35 cellular contexts compared by ENCODE assay signal in genomic region chr2:213199871-213200270, GRCh38. TPM values are rescaled to one million over a fixed set of nuclear protein-coding genes. Genes with fewer than 3 reads are reported as not detected.
DNase-seq lines count a peak whose midpoint lies in the region; ATAC-seq, FAIRE-seq and TF ChIP-seq lines count a peak whose summit lies in the region.
"Had no signal": no experiment of that assay in that cellular context is flagged by ENCODE, and none has a peak within 500 bp of the region (broad histone marks: within the 10 kb centered on the region; RNA-seq: fewer than 3 reads in every experiment).

No MANE protein-coding gene starts in this region.

- CTCF ChIA-PET in HepG2 (lab: Yijun Ruan, JAX; ENCODE audit: low intra/inter-chr PET ratio, low total read pairs), result no interaction called here

- peaks cover 21% of the 10 kb centered on the region for H3K4me1 Mint-ChIP-seq in HFFc6 (ENCODE audit: low read depth)
- H3K4me1 Mint-ChIP-seq: nephron had no signal

- H3K9me3 ChIP-seq in HepG2 (ENCODE audit: low read length) (no peaks in the 10 kb centered on the region), right lobe of liver (no peaks in the 10 kb centered on the region)
- H3K9me3 ChIP-seq: gastroesophageal sphincter, mucosa of descending colon, stomach, tibial nerve had no signal

- no peaks in the 10 kb centered on the region for H3K9me3 Mint-ChIP-seq in HFFc6
- H3K9me3 Mint-ChIP-seq: CD8-positive, alpha-beta T cell; nephron had no signal

- TF ChIP-seq CTCF in HepG2 (CRISPR knock-in tag; IDR thresholded peaks at IDR 0.05) (no peak), right lobe of liver (IDR thresholded peaks at IDR 0.05) (no peak), bronchial epithelial cell (IDR thresholded peaks at IDR 0.05; ENCODE audit: insufficient read depth, low read length, severe bottlenecking) (no peak), foreskin fibroblast (IDR thresholded peaks at IDR 0.05; ENCODE audit: low read depth, low read length) (no peak), HFFc6 (IDR thresholded peaks at IDR 0.05) (no peak)

- BruUV-seq in HepG2 (replicated peaks; lab: Mats Ljungman, UMichigan), result no TSS peak

- DNase-seq in HepG2 (ENCODE audit: low spot score) (peak; percentile 6), right lobe of liver (no peak), bronchial epithelial cell (ENCODE audit: low read depth) (peak; percentile 29), foreskin fibroblast (peak; percentile 49 to 72), DMS79 treated with DMSO at 0.1 percent for 48 hours (lab: John Stamatoyannopoulos, UW) (no peak), HFFc6 (no peak)
- DNase-seq: 8988T; activated CD4-positive, alpha-beta T cell treated with anti-CD3 and anti-CD28 coated beads for 48 hours; activated naive CD4-positive, alpha-beta T cell treated with Interleukin-2 at 50 U/mL for 16 hours; activated T-cell treated with anti-CD3 and anti-CD28 coated beads, Interleukin-2, amount 50 U/mL, for 48 hours; amygdala; caudate nucleus; CD8-positive, alpha-beta T cell; DMS53; dorsolateral prefrontal cortex; H9; mucosa of descending colon; NCI-H1105; NCI-H2029; NCI-H82; stimulated activated CD8-positive, alpha-beta memory T cell treated with anti-CD3 and anti-CD28 coated beads, Interleukin-4, amount 100 ng/mL, for 48 hours; stomach; T-helper 2 cell had no signal

- intact Hi-C loops in HepG2 (cut with micrococcal nuclease; ENCODE audit: unreplicated experiment), result no loop called here
- intact Hi-C loops in right lobe of liver (cut with DNase I), result no loop called here

- H3K36me3 ChIP-seq in HepG2 (replicated peaks in 1 of 2; ENCODE audit: control insufficient read depth in 1 of 2, insufficient read depth in 2 of 2, low read length in 2 of 2), result no peaks in the 10 kb centered on the region
- H3K36me3 ChIP-seq in right lobe of liver, result no peaks in the 10 kb centered on the region
- no peaks in the 10 kb centered on the region for H3K36me3 ChIP-seq in bronchial epithelial cell (ENCODE audit: control insufficient read depth, insufficient read depth, low read length)
- H3K36me3 ChIP-seq: gastroesophageal sphincter, stomach, tibial nerve had no signal

- H3K4me1 ChIP-seq in HepG2 (ENCODE audit: insufficient read depth, low read length), result no peaks in the 10 kb centered on the region
- H3K4me1 ChIP-seq in right lobe of liver, result no peaks in the 10 kb centered on the region
- H3K4me1 ChIP-seq: parathyroid adenoma, stomach had no signal

- no peak for FAIRE-seq in HepG2 (lab: Jason Lieb, UNC)
- no peak for FAIRE-seq in bronchial epithelial cell (lab: Jason Lieb, UNC)
- FAIRE-seq: endothelial cell of umbilical vein, GM12878, islet of Langerhans had no signal

- no peaks in the 10 kb centered on the region for H4K20me1 ChIP-seq in HepG2 (ENCODE audit: insufficient read depth, low read length)

- POLR2A ChIA-PET in HepG2 (lab: Yijun Ruan, JAX), result no interaction called here

- TF ChIP-seq POLR2A in HepG2 (IDR thresholded peaks at IDR 0.05; ENCODE audit: insufficient read depth in 1 of 2, low read depth in 2 of 2, low read length in 2 of 2), result no peak
- TF ChIP-seq POLR2A in right lobe of liver (IDR thresholded peaks at IDR 0.05), result no peak

- H3K4me3 ChIP-seq in HepG2 (replicated peaks in 1 of 3; ENCODE audit: insufficient read depth in 1 of 3, low read depth in 2 of 3, low read length in 3 of 3), result no peak overlapping the region
- H3K4me3 ChIP-seq in right lobe of liver, result no peak overlapping the region
- no peak overlapping the region for H3K4me3 ChIP-seq in bronchial epithelial cell (ENCODE audit: low read depth, low read length)
- no peak overlapping the region for H3K4me3 ChIP-seq in foreskin fibroblast (ENCODE audit: low read depth in 1 of 2, low read length in 2 of 2)
- H3K4me3 ChIP-seq: dorsolateral prefrontal cortex, gastroesophageal sphincter, GM12878, mucosa of descending colon, stomach, tibial nerve had no signal

- no peak overlapping the region for H2AFZ ChIP-seq in HepG2 (ENCODE audit: low read length)
- H2AFZ ChIP-seq: parathyroid adenoma had no signal

- H3K9ac ChIP-seq in HepG2 (ENCODE audit: insufficient read depth, low read depth, low read length), result no peak overlapping the region
- H3K9ac ChIP-seq: parathyroid adenoma had no signal

- H3K27me3 Mint-ChIP-seq in HFFc6 (ENCODE audit: insufficient read depth), result peaks cover 1% of the 10 kb centered on the region; the same call in 1 of the 2 replicates

- H3K79me2 ChIP-seq in HepG2 (ENCODE audit: insufficient read depth, low read length), result no peaks in the 10 kb centered on the region
- H3K79me2 ChIP-seq: parathyroid adenoma had no signal

- H3K27me3 ChIP-seq in HepG2 (ENCODE audit: control insufficient read depth in 1 of 2, insufficient read depth in 2 of 2, low read length in 2 of 2) (no peaks in the 10 kb centered on the region), right lobe of liver (no peaks in the 10 kb centered on the region), bronchial epithelial cell (ENCODE audit: control insufficient read depth, insufficient read depth, low read length) (no peaks in the 10 kb centered on the region)
- H3K27me3 ChIP-seq: dorsolateral prefrontal cortex, gastroesophageal sphincter, stomach, tibial nerve had no signal

- H3K4me2 ChIP-seq in HepG2 (ENCODE audit: low read depth, low read length), result no peak overlapping the region

- H3K4me3 Mint-ChIP-seq in HFFc6, result no peak overlapping the region
- H3K4me3 Mint-ChIP-seq: CD8-positive, alpha-beta T cell; H9; nephron had no signal

- H3K27ac ChIP-seq in HepG2 (ENCODE audit: extremely low read length, insufficient read depth, low read length) (no peak overlapping the region), right lobe of liver (no peak overlapping the region)
- H3K27ac ChIP-seq: dorsolateral prefrontal cortex, gastroesophageal sphincter, HL-60, parathyroid adenoma, stomach, tibial nerve had no signal

- in situ Hi-C loops in HepG2 (cut with HindIII; ENCODE audit: extremely low pct_ligation_motif_present, low pct_unique_long_range_greater_than_20kb), result no loop called here

- no peak overlapping the region for H3K27ac Mint-ChIP-seq in HFFc6
- H3K27ac Mint-ChIP-seq: CD8-positive, alpha-beta T cell; H9; nephron had no signal

- no peak for TF ChIP-seq RAD21 in HepG2 (CRISPR knock-in tag; IDR thresholded peaks at IDR 0.05)

- ATAC-seq in HepG2 (no peak), right lobe of liver (no peak), GM18873 (IDR thresholded peaks at IDR 0.05; ENCODE audit: low FRiP score, unreplicated experiment) (no peak), GM21619 (IDR thresholded peaks at IDR 0.05; ENCODE audit: unreplicated experiment) (no peak)
- ATAC-seq: CD8-positive, alpha-beta T cell; gastroesophageal sphincter; GM12878; mucosa of descending colon; sciatic nerve; SK-N-SH treated with all-trans-retinoic acid at 6 μM for 48 hours had no signal

- peaks cover 15% of the 10 kb centered on the region for H3K36me3 Mint-ChIP-seq in HFFc6 (ENCODE audit: low read depth)
- H3K36me3 Mint-ChIP-seq: CD8-positive, alpha-beta T cell had no signal

- no peak for TF ChIP-seq EP300 in HepG2 (IDR thresholded peaks at IDR 0.05; ENCODE audit: low read depth in 2 of 2, low read length in 2 of 2)
- TF ChIP-seq EP300 in HepG2 (CRISPR knock-in tag; IDR thresholded peaks at IDR 0.05; ENCODE audit: borderline replicate concordance), result no peak

TF ChIP-seq in HepG2, 621 proteins besides CTCF, POLR2A, EP300 and RAD21 (continues in another document):
- TF ChIP-seq CEBPG (CRISPR knock-in tag; IDR thresholded peaks at IDR 0.05) (peak; percentile 15; the same call in 1 of the 2 replicates), TARDBP (CRISPR knock-in tag; IDR thresholded peaks at IDR 0.05) (no peak), ZSCAN9 (CRISPR knock-in tag; IDR thresholded peaks at IDR 0.05; ENCODE audit: borderline replicate concordance) (no peak), LCORL (IDR thresholded peaks at IDR 0.05) (no peak), LCORL (CRISPR knock-in tag; IDR thresholded peaks at IDR 0.05) (no peak), THAP11 (CRISPR knock-in tag; IDR thresholded peaks at IDR 0.05) (no peak), SP140L (CRISPR knock-in tag; IDR thresholded peaks at IDR 0.05; ENCODE audit: borderline replicate concordance) (no peak), ATF7 (IDR thresholded peaks at IDR 0.05) (peak; percentile 76), ATF7 (CRISPR knock-in tag; IDR thresholded peaks at IDR 0.05) (no peak)

RNA-seq across cellular contexts. Expression of gene IKZF2, which starts 48.5 kb away (rescaled TPM):
- 0.60 and 0.86 TPM in 2 replicates for total RNA-seq in HepG2 (2016; rRNA removed; fragmentation: Illumina TruSeq; extraction: Trizol)
- total RNA-seq in HepG2 (2016; cell fraction: cytosol; rRNA removed; fragmentation: Illumina TruSeq; extraction: Trizol; ENCODE audit: low read depth), result under 0.01 and 0.26 TPM in 2 replicates
- 0.83 and 0.97 TPM in 2 replicates for total RNA-seq in HepG2 (2016; cell fraction: insoluble cytoplasmic fraction; rRNA removed; fragmentation: Illumina TruSeq; extraction: Trizol)
- 0.22 and 0.28 TPM in 2 replicates for total RNA-seq in HepG2 (2016; cell fraction: membrane; rRNA removed; fragmentation: Illumina TruSeq; extraction: Trizol)
- total RNA-seq in HepG2 (2016; cell fraction: nucleus; rRNA removed; fragmentation: Illumina TruSeq; extraction: Trizol), result 1.8 and 2.1 TPM in 2 replicates
- 0.18 and 0.35 TPM in 2 replicates for polyA plus RNA-seq in HepG2 (2011; rRNA removed)
- 0.13 and 0.22 TPM in 2 replicates for polyA plus RNA-seq in HepG2 (2011; cell fraction: cytosol; rRNA removed)
- 0.13 and 0.45 TPM in 2 replicates for polyA plus RNA-seq in HepG2 (2011; cell fraction: nucleus; rRNA removed)
- polyA plus RNA-seq in HepG2 (2012), result 0.09 and 0.27 TPM in 2 replicates
- 0.09 and 0.10 TPM in 2 replicates for polyA plus RNA-seq in HepG2 (2016; cell fraction: cytosol; fragmentation: Illumina TruSeq; extraction: Trizol; ENCODE audit: low read depth)
- polyA plus RNA-seq in HepG2 (2016; cell fraction: insoluble cytoplasmic fraction; fragmentation: Illumina TruSeq; extraction: Trizol; ENCODE audit: low read depth), result 0.30 and 0.37 TPM in 2 replicates
- polyA plus RNA-seq in HepG2 (2016; cell fraction: membrane; fragmentation: Illumina TruSeq; extraction: Trizol; ENCODE audit: low read depth), result 0.06 and 0.23 TPM in 2 replicates
- 0.15 and 0.36 TPM in 2 replicates for polyA plus RNA-seq in HepG2 (2016; cell fraction: nucleus; fragmentation: Illumina TruSeq; extraction: Trizol; ENCODE audit: insufficient read depth, low read depth)
- polyA minus RNA-seq in HepG2 (2011; rRNA and poly(A)+ RNA removed; ENCODE audit: low replicate concordance), result 1.7 and 5.0 TPM in 2 replicates
- 0.88 and 0.99 TPM in 2 replicates for polyA minus RNA-seq in HepG2 (2011; cell fraction: cytosol; rRNA and poly(A)+ RNA removed)
- polyA minus RNA-seq in HepG2 (2011; cell fraction: nucleus; rRNA and poly(A)+ RNA removed), result 1.7 and 3.2 TPM in 2 replicates
- 1 to 10 TPM; 1.1 to 4.1 (median 1.9) TPM for total RNA-seq in right lobe of liver
- total RNA-seq in bronchial epithelial cell, result 9.0 and 27.4 TPM in 2 replicates
- 10 to 100 TPM in 3 of 6 experiments, 1 to 10 TPM in 3; 6.5 to 12.3 (median 10.2) TPM for total RNA-seq in HFFc6 (2021; fragmentation: NEBNext Ultra II Directional; extraction: Animal tissue kit (Norgen Biotek cat#: 25700))

Comparison
In these comparisons a context has a peak if more than half of its experiments do, and no peak if none do; other contexts are left out.
1. DNase-seq: peak in HepG2 (single experiment), bronchial epithelial cell (single experiment) and foreskin fibroblast (2 of 2); none in right lobe of liver (0 of 3), DMS79 treated with DMSO at 0.1 percent for 48 hours (single experiment) and HFFc6 (single experiment).